Comparison of ENCODE assay signal across 8 cellular contexts in genomic region chr10:69179743-69180524, GRCh38. TPM values are rescaled to one million over a fixed set of nuclear protein-coding genes. Genes with fewer than 3 reads are reported as not detected.
DNase-seq lines count a peak whose midpoint lies in the region; FAIRE-seq and TF ChIP-seq lines count a peak whose summit lies in the region.

SUPV3L1 (plus strand) TSS chr10:69180234; CDS start chr10:69180292, 58 bp downstream.

- TF ChIP-seq CTCF in fibroblast of the aortic adventitia (IDR thresholded peaks at IDR 0.05; ENCODE audit: insufficient read depth, low read length) (no peak), nephron (IDR thresholded peaks at IDR 0.05; ENCODE audit: unreplicated experiment in 3 of 3) (no peak)

- peak within 1 kb of the TSS; percentile 100 for H3K4me3 ChIP-seq in fibroblast of the aortic adventitia (ENCODE audit: low read depth, low read length)

- H3K27me3 Mint-ChIP-seq in nephron (ENCODE audit: low read depth) = no peaks in the 10 kb centered on the region
- no peaks in the 10 kb centered on the region for H3K27me3 Mint-ChIP-seq in stimulated activated naive CD8-positive, alpha-beta T cell treated with anti-CD3 and anti-CD28 coated beads, Interleukin-15, Interleukin-2, amounts not matched to agents 100 ng/mL and 50 ng/mL, for 24 hours

- peaks cover 23% of the 10 kb centered on the region for H3K4me1 Mint-ChIP-seq in nephron
- peaks cover 45% of the 10 kb centered on the region for H3K4me1 Mint-ChIP-seq in stimulated activated naive CD8-positive, alpha-beta T cell treated with anti-CD3 and anti-CD28 coated beads, Interleukin-15, Interleukin-2, amounts not matched to agents 100 ng/mL and 50 ng/mL, for 24 hours (ENCODE audit: low read depth)

- no peaks in the 10 kb centered on the region for H3K9me3 Mint-ChIP-seq in nephron
- no peaks in the 10 kb centered on the region for H3K9me3 Mint-ChIP-seq in stimulated activated naive CD8-positive, alpha-beta T cell treated with anti-CD3 and anti-CD28 coated beads, Interleukin-15, Interleukin-2, amounts not matched to agents 100 ng/mL and 50 ng/mL, for 24 hours

- FAIRE-seq in H54 (lab: Jason Lieb, UNC) = peak; percentile 97

- H3K4me3 Mint-ChIP-seq in nephron = peak within 1 kb of the TSS; percentile 96 to 99 (median 98)
- peak within 1 kb of the TSS; percentile 95 for H3K4me3 Mint-ChIP-seq in stimulated activated naive CD8-positive, alpha-beta T cell treated with anti-CD3 and anti-CD28 coated beads, Interleukin-15, Interleukin-2, amounts not matched to agents 100 ng/mL and 50 ng/mL, for 24 hours

- H3K27ac Mint-ChIP-seq in nephron = peak within 1 kb of the TSS; percentile 100
- H3K27ac Mint-ChIP-seq in stimulated activated naive CD8-positive, alpha-beta T cell treated with anti-CD3 and anti-CD28 coated beads, Interleukin-15, Interleukin-2, amounts not matched to agents 100 ng/mL and 50 ng/mL, for 24 hours = peak within 1 kb of the TSS; percentile 100

- H3K36me3 Mint-ChIP-seq in nephron (ENCODE audit: low read depth) = peaks cover 3% of the 10 kb centered on the region
- H3K36me3 Mint-ChIP-seq in stimulated activated naive CD8-positive, alpha-beta T cell treated with anti-CD3 and anti-CD28 coated beads, Interleukin-15, Interleukin-2, amounts not matched to agents 100 ng/mL and 50 ng/mL, for 24 hours (ENCODE audit: low read depth) = peaks cover 16% of the 10 kb centered on the region

- TF ChIP-seq POLR2A in H54 (IDR thresholded peaks at IDR 0.05; ENCODE audit: low read depth, low read length) = peak; percentile 52; the same call in 1 of the 2 replicates

- DNase-seq in ELF-1 (ENCODE audit: low read depth, low spot score) (peak; percentile 96), H54 (ENCODE audit: insufficient read length, low spot score) (peak; percentile 84), M059J (ENCODE audit: low read depth) (peak; percentile 96), SIG-M5 (lab: John Stamatoyannopoulos, UW) (peak; percentile 63), activated gamma-delta T cell (lab: John Stamatoyannopoulos, UW) (peak; percentile 67), fibroblast of the aortic adventitia (ENCODE audit: low read depth) (peak; percentile 99)

RNA-seq across cellular contexts. Expression of gene SUPV3L1, which starts in this region (rescaled TPM):
- 32.8 and 44.5 TPM in 2 replicates for total RNA-seq in M059J (2014; rRNA removed; shearing (Covaris generic))
- 31.0 and 67.4 TPM in 2 replicates for total RNA-seq in fibroblast of the aortic adventitia (ENCODE audit: low replicate concordance)

Comparison
In these comparisons a context has a peak if more than half of its experiments do, and no peak if none do; other contexts are left out.
1. Peak in every context shown above with its lines: DNase-seq and H3K4me3 ChIP-seq.